15 cellular contexts compared by ENCODE assay signal in genomic region chr6:44446626-44447297, GRCh38. TPM values are rescaled to one million over a fixed set of nuclear protein-coding genes. Genes with fewer than 3 reads are reported as not detected.
DNase-seq lines count a peak whose midpoint lies in the region; ATAC-seq and TF ChIP-seq lines count a peak whose summit lies in the region.
"Had no signal": no experiment of that assay in that cellular context is flagged by ENCODE, and none has a peak within 500 bp of the region (broad histone marks: within the 10 kb centered on the region; RNA-seq: fewer than 3 reads in every experiment).

No MANE protein-coding gene starts in this region.

- no peaks in the 10 kb centered on the region for H3K9me2 ChIP-seq in SK-N-SH

- H3K9me3 Mint-ChIP-seq in naive thymus-derived CD8-positive, alpha-beta T cell, result peaks cover 0 to 26% (median 14%) of the 10 kb centered on the region in 9 donors

- H3K4me3 ChIP-seq in HEK293 (ENCODE audit: low read depth, low read length) (no peak overlapping the region), SK-N-SH (ENCODE audit: low read depth in 2 of 2, low read length in 1 of 2) (no peak overlapping the region), foreskin fibroblast (ENCODE audit: low read depth in 1 of 2, low read length in 2 of 2) (no peak overlapping the region), transverse colon (no peak overlapping the region)
- H3K4me3 ChIP-seq: lung, vagina had no signal

- POLR2A ChIA-PET in HEK293 (lab: Yijun Ruan, JAX) (interaction anchor here (0.6 kb wide), 1 partner anchor 11 kb away, joined by 3 read pairs; no protein-coding TSS in a partner anchor), SK-N-SH (lab: Yijun Ruan, JAX) (no interaction called here)
- POLR2A ChIA-PET in naive thymus-derived CD8-positive, alpha-beta T cell (lab: Charles Lee), result no interaction called here

- H3K36me3 ChIP-seq in HEK293 (ENCODE audit: control insufficient read depth in 2 of 2, insufficient read depth in 1 of 2, low read length in 2 of 2) (peaks cover 10 to 20% of the 10 kb centered on the region in 2 experiments), SK-N-SH (replicated peaks in 1 of 2; ENCODE audit: control insufficient read depth in 1 of 2, insufficient read depth in 2 of 2, low read length in 1 of 2) (peaks cover 44 to 68% of the 10 kb centered on the region in 2 experiments), transverse colon (peaks cover 0 to 38% (median 16%) of the 10 kb centered on the region in 4 donors)

- no peaks in the 10 kb centered on the region for H3K27me3 Mint-ChIP-seq in naive thymus-derived CD8-positive, alpha-beta T cell
- H3K27me3 Mint-ChIP-seq: activated CD8-positive, alpha-beta memory T cell treated with anti-CD3 and anti-CD28 coated beads, Interleukin-2, amount 10 ng/mL, durations not matched to agents 7 days and 5 days had no signal

- ATAC-seq in naive thymus-derived CD8-positive, alpha-beta T cell, result no peak
- ATAC-seq: activated CD8-positive, alpha-beta memory T cell treated with anti-CD3 and anti-CD28 coated beads, Interleukin-2, amount 10 ng/mL, durations not matched to agents 7 days and 5 days had no signal

- WGBS in SK-N-SH (ENCODE audit: low lambda C conversion rate), result 26% methylated on average over 4 of the region's 4 CpGs
- WGBS in transverse colon (ENCODE audit: low coverage in 1 of 2), 2 donors, result 76 to 89% methylated on average over 4 of the region's 4 CpGs

- H2AFZ ChIP-seq in SK-N-SH (ENCODE audit: low read depth), result no peak overlapping the region

- no peak for TF ChIP-seq RAD21 in SK-N-SH (IDR thresholded peaks at IDR 0.05; ENCODE audit: low read length)

- no peak overlapping the region for H3K4me2 ChIP-seq in SK-N-SH

- H4K20me1 ChIP-seq in SK-N-SH (ENCODE audit: insufficient read depth), result no peaks in the 10 kb centered on the region

- intact Hi-C loops in transverse colon (cut with DNase I; ENCODE audit: low total_unique reads), result no loop called here

- CTCF ChIA-PET in HEK293 (lab: Yijun Ruan, JAX), result interaction anchor here (0.5 to 6.6 kb wide), 6 partner anchors 10 to 1268 kb away, joined by 3 to 92 read pairs (median 4); no protein-coding TSS in a partner anchor
- CTCF ChIA-PET in SK-N-SH (lab: Yijun Ruan, JAX), result interaction anchor here (0.7 to 4.5 kb wide), 5 partner anchors 9 to 29 kb away, joined by 3 to 34 read pairs (median 3); no protein-coding TSS in a partner anchor

- peaks cover 9% of the 10 kb centered on the region; the same call in 1 of the 2 replicates for H3K79me2 ChIP-seq in SK-N-SH (ENCODE audit: insufficient read depth)

- peak; percentile 50 for DNase-seq in A172 (ENCODE audit: low spot score)
- no peak for DNase-seq in SK-N-SH
- DNase-seq in foreskin fibroblast, result peak; percentile 74 to 85
- DNase-seq in NCI-H748 treated with DMSO at 0.1 percent for 48 hours (lab: John Stamatoyannopoulos, UW), result no peak
- no peak for DNase-seq in stimulated activated naive CD4-positive, alpha-beta T cell (lab: John Stamatoyannopoulos, UW)
- DNase-seq in naive thymus-derived CD8-positive, alpha-beta T cell, result no peak
- no peak for DNase-seq in transverse colon
- DNase-seq: activated CD8-positive, alpha-beta memory T cell treated with anti-CD3 and anti-CD28 coated beads, Interleukin-2, amount 10 ng/mL, durations not matched to agents 7 days and 5 days; AML-193; erythroblast; H9; MM.1S had no signal

- no peak overlapping the region for H3K4me3 Mint-ChIP-seq in naive thymus-derived CD8-positive, alpha-beta T cell
- H3K4me3 Mint-ChIP-seq: activated CD8-positive, alpha-beta memory T cell treated with anti-CD3 and anti-CD28 coated beads, Interleukin-2, amount 10 ng/mL, durations not matched to agents 7 days and 5 days; H9 had no signal

- peaks cover 2 to 9% (median 8%) of the 10 kb centered on the region in 4 donors for H3K4me1 Mint-ChIP-seq in naive thymus-derived CD8-positive, alpha-beta T cell
- H3K4me1 Mint-ChIP-seq: H9 had no signal

- H3K27me3 ChIP-seq in SK-N-SH (ENCODE audit: insufficient read depth) (no peaks in the 10 kb centered on the region), transverse colon (no peaks in the 10 kb centered on the region)
- H3K27me3 ChIP-seq: vagina had no signal

- H3F3A ChIP-seq in SK-N-SH (replicated peaks; ENCODE audit: insufficient read depth), result peaks cover 29% of the 10 kb centered on the region

- H3K4me1 ChIP-seq in HEK293 (ENCODE audit: control insufficient read depth, insufficient read depth, low read length) (peaks cover 31% of the 10 kb centered on the region), SK-N-SH (ENCODE audit: control insufficient read depth in 1 of 2, insufficient read depth in 2 of 2, low read depth in 1 of 2, low read length in 1 of 2) (peaks cover 8 to 18% of the 10 kb centered on the region in 2 experiments), transverse colon (no peaks in the 10 kb centered on the region)
- H3K4me1 ChIP-seq: vagina had no signal

- H3K27ac ChIP-seq in HEK293 (ENCODE audit: extremely low read depth, low read depth, low read length), result no peak overlapping the region
- H3K27ac ChIP-seq in SK-N-SH (ENCODE audit: low read depth in 2 of 2, low read length in 1 of 2), result peak overlapping the region; percentile 28 to 53; a peak in 3 of 4 replicates
- no peak overlapping the region for H3K27ac ChIP-seq in transverse colon
- H3K27ac ChIP-seq: vagina had no signal

- H3K36me3 Mint-ChIP-seq in naive thymus-derived CD8-positive, alpha-beta T cell, result peaks cover 19 to 67% (median 31%) of the 10 kb centered on the region in 3 donors

- TF ChIP-seq CTCF in HEK293 (tag by site-specific recombination; IDR thresholded peaks at IDR 0.05) (no peak), SK-N-SH (IDR thresholded peaks at IDR 0.05) (no peak), foreskin fibroblast (IDR thresholded peaks at IDR 0.05; ENCODE audit: low read depth, low read length) (no peak), transverse colon (IDR thresholded peaks at IDR 0.05) (no peak)

- in situ Hi-C loops in transverse colon (cut with MboI; ENCODE audit: low pct_ligation_motif_present in 1 of 4, low pct_unique_long_range_greater_than_20kb in 1 of 4, low sequenced_read_pairs in 3 of 4), result no loop called here

- 0 out of 4 replicates have a peak, but pooled peaks of 1 of the 2 experiments have one; percentile 8 for TF ChIP-seq EP300 in SK-N-SH (IDR thresholded peaks at IDR 0.05; ENCODE audit: borderline replicate concordance in 1 of 2, low read depth in 1 of 2, low read length in 1 of 2)
- TF ChIP-seq EP300 in transverse colon (IDR thresholded peaks at IDR 0.05; ENCODE audit: low read depth), result no peak

- TF ChIP-seq POLR2A in transverse colon (IDR thresholded peaks at IDR 0.05), result no peak

- peak overlapping the region; percentile 3; the same call in 1 of the 2 replicates for H3K9ac ChIP-seq in SK-N-SH

- no peak overlapping the region for H3K27ac Mint-ChIP-seq in naive thymus-derived CD8-positive, alpha-beta T cell
- H3K27ac Mint-ChIP-seq: activated CD8-positive, alpha-beta memory T cell treated with anti-CD3 and anti-CD28 coated beads, Interleukin-2, amount 10 ng/mL, durations not matched to agents 7 days and 5 days; H9 had no signal

- H3K9me3 ChIP-seq in HEK293 (ENCODE audit: control insufficient read depth, insufficient read depth, low read depth, low read length), result no peaks in the 10 kb centered on the region
- peaks cover 16% of the 10 kb centered on the region for H3K9me3 ChIP-seq in SK-N-SH
- peaks cover 14 to 18% of the 10 kb centered on the region in 2 donors for H3K9me3 ChIP-seq in transverse colon

TF ChIP-seq in HEK293, 187 proteins besides CTCF, POLR2A, EP300 and RAD21 (continues in another document):
- TF ChIP-seq ZNF768 (tag by site-specific recombination; IDR thresholded peaks at IDR 0.05), result no peak
- TF ChIP-seq ZBTB17 (tag by site-specific recombination; IDR thresholded peaks at IDR 0.05), result peak; percentile 41; the same call in 1 of the 2 replicates
- TF ChIP-seq ZNF660 (tag by site-specific recombination; IDR thresholded peaks at IDR 0.05), result no peak
- TF ChIP-seq, protein P1, sequence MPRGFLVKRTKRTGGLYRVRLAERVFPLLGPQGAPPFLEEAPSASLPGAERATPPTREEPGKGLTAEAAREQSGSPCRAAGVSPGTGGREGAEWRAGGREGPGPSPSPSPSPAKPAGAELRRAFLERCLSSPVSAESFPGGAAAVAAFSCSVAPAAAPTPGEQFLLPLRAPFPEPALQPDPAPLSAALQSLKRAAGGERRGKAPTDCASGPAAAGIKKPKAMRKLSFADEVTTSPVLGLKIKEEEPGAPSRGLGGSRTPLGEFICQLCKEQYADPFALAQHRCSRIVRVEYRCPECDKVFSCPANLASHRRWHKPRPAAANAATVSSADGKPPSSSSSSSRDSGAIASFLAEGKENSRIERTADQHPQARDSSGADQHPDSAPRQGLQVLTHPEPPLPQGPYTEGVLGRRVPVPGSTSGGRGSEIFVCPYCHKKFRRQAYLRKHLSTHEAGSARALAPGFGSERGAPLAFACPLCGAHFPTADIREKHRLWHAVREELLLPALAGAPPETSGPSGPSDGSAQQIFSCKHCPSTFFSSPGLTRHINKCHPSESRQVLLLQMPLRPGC (tag by site-specific recombination; IDR thresholded peaks at IDR 0.05), result peak; percentile 84

TF ChIP-seq in SK-N-SH, 30 proteins besides CTCF, POLR2A, EP300 and RAD21 (continues in another document):
- 0 out of 2 replicates have a peak, but pooled peaks have one; percentile 18 for TF ChIP-seq GATA2 (CRISPR knock-in tag; IDR thresholded peaks at IDR 0.05)
- no peak for TF ChIP-seq EZH2phosphoT487 (IDR thresholded peaks at IDR 0.05; ENCODE audit: borderline replicate concordance, low read depth)
- TF ChIP-seq TCF12 (IDR thresholded peaks at IDR 0.05), result peak; percentile 31
- peak; percentile 28 for TF ChIP-seq JUND (IDR thresholded peaks at IDR 0.05)
- TF ChIP-seq USF1 (IDR thresholded peaks at IDR 0.05; ENCODE audit: borderline replicate concordance, low read depth), result no peak
- TF ChIP-seq TEAD4 (IDR thresholded peaks at IDR 0.05; ENCODE audit: borderline replicate concordance, insufficient read depth), result no peak
- no peak for TF ChIP-seq POLR2AphosphoS5 (IDR thresholded peaks at IDR 0.05; ENCODE audit: low read depth, low read length)

RNA-seq across cellular contexts. Expression of gene CDC5L, which starts 59.3 kb away (rescaled TPM):
- total RNA-seq in A172 (2014; rRNA removed; shearing (Covaris generic)), result 29.3 and 41.1 TPM in 2 replicates
- polyA plus RNA-seq in SK-N-SH (2012; rRNA removed), result 6.0 and 7.3 TPM in 2 replicates
- polyA plus RNA-seq in SK-N-SH (2012; cell fraction: cytosol; rRNA removed), result 8.3 and 9.5 TPM in 2 replicates
- polyA plus RNA-seq in SK-N-SH (2012; cell fraction: nucleus; rRNA removed), result 3.1 and 5.9 TPM in 2 replicates
- 10 to 100 TPM; 21.7 to 21.8 TPM for total RNA-seq in naive thymus-derived CD8-positive, alpha-beta T cell
- 10 to 100 TPM in 2 of 3 donors, 1 to 10 TPM in 1; 9.6 to 14.9 (median 12.9) TPM for polyA plus RNA-seq in naive thymus-derived CD8-positive, alpha-beta T cell
- 10 to 100 TPM in 3 of 4 donors, 1 to 10 TPM in 1; 8.2 to 49.6 (median 15.2) TPM for total RNA-seq in transverse colon

Comparison
In these comparisons a context has a peak if more than half of its experiments do, and no peak if none do; other contexts are left out.
1. DNase-seq: peak in A172 (single experiment) and foreskin fibroblast (2 of 2); none in SK-N-SH (single experiment), NCI-H748 treated with DMSO at 0.1 percent for 48 hours (single experiment), stimulated activated naive CD4-positive, alpha-beta T cell (0 of 6), naive thymus-derived CD8-positive, alpha-beta T cell (0 of 10) and transverse colon (single experiment).
2. H3K27ac ChIP-seq: peak in SK-N-SH (2 of 2); none in HEK293 (single experiment) and transverse colon (0 of 4).